8 cellular contexts compared by ENCODE assay signal in genomic region chr21:14862794-14863720, GRCh38.
DNase-seq lines count a peak whose midpoint lies in the region; TF ChIP-seq lines count a peak whose summit lies in the region.

No MANE protein-coding gene starts in this region.

- TF ChIP-seq CTCF in retinal pigment epithelial cell (conservative IDR thresholded peaks at IDR 0.05; ENCODE audit: low read depth, low read length) (peak; percentile 68), lower leg skin (IDR thresholded peaks at IDR 0.05) (no peak)

- intact Hi-C loops in lower leg skin (cut with DNase I; ENCODE audit: low total_unique reads) = no loop called here

- no peak for TF ChIP-seq POLR2A in lower leg skin (IDR thresholded peaks at IDR 0.05)

- DNase-seq in NCI-H1105 treated with DMSO at 0.1 percent for 48 hours (lab: John Stamatoyannopoulos, UW) = peak; percentile 15
- DNase-seq in NCI-H1105 (lab: John Stamatoyannopoulos, UW) = no peak
- DNase-seq in NCI-H526 treated with DMSO at 0.1 percent for 48 hours (lab: John Stamatoyannopoulos, UW) = peak; percentile 17
- DNase-seq in dermis blood vessel endothelial cell = peak; percentile 56
- DNase-seq in retinal pigment epithelial cell (ENCODE audit: low read depth) = no peak
- DNase-seq in NK-92 treated with Interleukin-12 subunit alpha and Interleukin-12 subunit beta, amount 100 ng/mL, for 24 hours (lab: John Stamatoyannopoulos, UW) = no peak
- DNase-seq in glomerular visceral epithelial cell (ENCODE audit: extremely low spot score) = no peak
- DNase-seq in lower leg skin (ENCODE audit: low spot score in 2 of 2) = no peak

- H3K4me3 ChIP-seq in retinal pigment epithelial cell (ENCODE audit: low read length) (no peak overlapping the region), lower leg skin (ENCODE audit: low read depth, poor library complexity, severe bottlenecking) (no peak overlapping the region)

- 38 to 41% methylated on average over 5 of the region's 5 CpGs for WGBS in lower leg skin, 2 donors

Comparison
In these comparisons a context has a peak if more than half of its experiments do, and no peak if none do; other contexts are left out.
1. DNase-seq: peak in NCI-H1105 treated with DMSO at 0.1 percent for 48 hours (single experiment), NCI-H526 treated with DMSO at 0.1 percent for 48 hours (single experiment) and dermis blood vessel endothelial cell (single experiment); none in NCI-H1105 (single experiment), retinal pigment epithelial cell (single experiment), NK-92 treated with Interleukin-12 subunit alpha and Interleukin-12 subunit beta, amount 100 ng/mL, for 24 hours (single experiment), glomerular visceral epithelial cell (single experiment) and lower leg skin (0 of 2).